In genomic region chr21:14864211-14865021, GRCh38 we compare ENCODE assay signal across 1 cellular context.
TF ChIP-seq lines count a peak whose summit lies in the region.

No MANE protein-coding gene starts in this region.

TF ChIP-seq in HepG2, 621 proteins besides CTCF, POLR2A, EP300 and RAD21 (continued from another document and continues in another):
- TF ChIP-seq PHB2 (IDR thresholded peaks at IDR 0.05; ENCODE audit: partially characterized antibody) (no peak), SYNCRIP (IDR thresholded peaks at IDR 0.05; ENCODE audit: insufficient read depth, low read depth, low read length) (no peak), XBP1 (CRISPR knock-in tag; IDR thresholded peaks at IDR 0.05) (0 out of 2 replicates have a peak, but pooled peaks have one; percentile 3), FOXP4 (CRISPR knock-in tag; IDR thresholded peaks at IDR 0.05) (no peak), SSRP1 (CRISPR knock-in tag; IDR thresholded peaks at IDR 0.05) (peak; percentile 49; the same call in 1 of the 2 replicates), FOSL2 (CRISPR knock-in tag; IDR thresholded peaks at IDR 0.05) (peak; percentile 62), ZNF549 (CRISPR knock-in tag; IDR thresholded peaks at IDR 0.05) (peak; percentile 12; the same call in 1 of the 2 replicates), SP1 (IDR thresholded peaks at IDR 0.05) (no peak), SP1 (CRISPR knock-in tag; IDR thresholded peaks at IDR 0.05) (no peak), ZXDC (CRISPR knock-in tag; IDR thresholded peaks at IDR 0.05) (no peak), ZNF451 (CRISPR knock-in tag; IDR thresholded peaks at IDR 0.05) (no peak), ZNF230 (CRISPR knock-in tag; IDR thresholded peaks at IDR 0.05) (peak; percentile 63; the same call in 1 of the 2 replicates), POLR2G (IDR thresholded peaks at IDR 0.05; ENCODE audit: low read depth, low read length) (no peak), ZNF296 (CRISPR knock-in tag; conservative IDR thresholded peaks at IDR 0.05) (0 out of 2 replicates have a peak, but pooled peaks have one; percentile 54), ZNF674 (CRISPR knock-in tag; IDR thresholded peaks at IDR 0.05; ENCODE audit: low read depth) (no peak), ZNF333 (CRISPR knock-in tag; IDR thresholded peaks at IDR 0.05; ENCODE audit: borderline replicate concordance) (no peak), RBM22 (optimal IDR thresholded peaks at IDR 0.05; ENCODE audit: low read length) (no peak), SRY (CRISPR knock-in tag; IDR thresholded peaks at IDR 0.05) (peak; percentile 27; the same call in 1 of the 2 replicates), MTA1 (CRISPR knock-in tag; IDR thresholded peaks at IDR 0.05; ENCODE audit: borderline replicate concordance) (0 out of 2 replicates have a peak, but pooled peaks have one; percentile 48), ZNF33A (CRISPR knock-in tag; IDR thresholded peaks at IDR 0.05; ENCODE audit: borderline replicate concordance) (no peak), ZNF75D (CRISPR knock-in tag; IDR thresholded peaks at IDR 0.05; ENCODE audit: borderline replicate concordance) (no peak), SALL2 (CRISPR knock-in tag; IDR thresholded peaks at IDR 0.05) (0 out of 2 replicates have a peak, but pooled peaks have one; percentile 22), ZBTB3 (CRISPR knock-in tag; IDR thresholded peaks at IDR 0.05; ENCODE audit: borderline replicate concordance, low read depth) (no peak), FOXP1 (IDR thresholded peaks at IDR 0.05) (no peak), FOXP1 (CRISPR knock-in tag; IDR thresholded peaks at IDR 0.05) (peak; percentile 7), NR2F1 (CRISPR knock-in tag; IDR thresholded peaks at IDR 0.05) (peak; percentile 7 to 63; a peak in 3 of 4 replicates), PHF20 (CRISPR knock-in tag; IDR thresholded peaks at IDR 0.05) (peak; percentile 24), ELK4 (CRISPR knock-in tag; IDR thresholded peaks at IDR 0.05; ENCODE audit: borderline replicate concordance) (no peak), IKZF1 (IDR thresholded peaks at IDR 0.05) (no peak), ZNF350 (CRISPR knock-in tag; IDR thresholded peaks at IDR 0.05; ENCODE audit: borderline replicate concordance, low read depth) (peak; percentile 78; the same call in 1 of the 2 replicates), PHF21A (CRISPR knock-in tag; IDR thresholded peaks at IDR 0.05) (peak; percentile 71; the same call in 1 of the 2 replicates), MIER3 (CRISPR knock-in tag; IDR thresholded peaks at IDR 0.05; ENCODE audit: borderline replicate concordance) (peak; percentile 35; the same call in 1 of the 2 replicates), FOXC1 (CRISPR knock-in tag; IDR thresholded peaks at IDR 0.05; ENCODE audit: borderline replicate concordance) (no peak)
- TF ChIP-seq, protein P1, sequence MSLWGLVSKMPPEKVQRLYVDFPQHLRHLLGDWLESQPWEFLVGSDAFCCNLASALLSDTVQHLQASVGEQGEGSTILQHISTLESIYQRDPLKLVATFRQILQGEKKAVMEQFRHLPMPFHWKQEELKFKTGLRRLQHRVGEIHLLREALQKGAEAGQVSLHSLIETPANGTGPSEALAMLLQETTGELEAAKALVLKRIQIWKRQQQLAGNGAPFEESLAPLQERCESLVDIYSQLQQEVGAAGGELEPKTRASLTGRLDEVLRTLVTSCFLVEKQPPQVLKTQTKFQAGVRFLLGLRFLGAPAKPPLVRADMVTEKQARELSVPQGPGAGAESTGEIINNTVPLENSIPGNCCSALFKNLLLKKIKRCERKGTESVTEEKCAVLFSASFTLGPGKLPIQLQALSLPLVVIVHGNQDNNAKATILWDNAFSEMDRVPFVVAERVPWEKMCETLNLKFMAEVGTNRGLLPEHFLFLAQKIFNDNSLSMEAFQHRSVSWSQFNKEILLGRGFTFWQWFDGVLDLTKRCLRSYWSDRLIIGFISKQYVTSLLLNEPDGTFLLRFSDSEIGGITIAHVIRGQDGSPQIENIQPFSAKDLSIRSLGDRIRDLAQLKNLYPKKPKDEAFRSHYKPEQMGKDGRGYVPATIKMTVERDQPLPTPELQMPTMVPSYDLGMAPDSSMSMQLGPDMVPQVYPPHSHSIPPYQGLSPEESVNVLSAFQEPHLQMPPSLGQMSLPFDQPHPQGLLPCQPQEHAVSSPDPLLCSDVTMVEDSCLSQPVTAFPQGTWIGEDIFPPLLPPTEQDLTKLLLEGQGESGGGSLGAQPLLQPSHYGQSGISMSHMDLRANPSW (CRISPR knock-in tag; IDR thresholded peaks at IDR 0.05; ENCODE audit: borderline replicate concordance): peak; percentile 73; the same call in 1 of the 2 replicates
- TF ChIP-seq, protein P2, sequence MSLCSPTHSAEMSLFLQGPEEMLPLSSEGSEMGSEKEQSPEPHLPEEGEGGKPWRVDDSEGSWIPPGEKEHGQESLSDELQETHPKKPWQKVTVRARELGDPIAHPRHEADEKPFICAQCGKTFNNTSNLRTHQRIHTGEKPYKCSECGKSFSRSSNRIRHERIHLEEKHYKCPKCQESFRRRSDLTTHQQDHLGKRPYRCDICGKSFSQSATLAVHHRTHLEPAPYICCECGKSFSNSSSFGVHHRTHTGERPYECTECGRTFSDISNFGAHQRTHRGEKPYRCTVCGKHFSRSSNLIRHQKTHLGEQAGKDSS (CRISPR knock-in tag; IDR thresholded peaks at IDR 0.05; ENCODE audit: borderline replicate concordance, low read depth): 0 out of 2 replicates have a peak, but pooled peaks have one; percentile 21
- TF ChIP-seq, protein P3, sequence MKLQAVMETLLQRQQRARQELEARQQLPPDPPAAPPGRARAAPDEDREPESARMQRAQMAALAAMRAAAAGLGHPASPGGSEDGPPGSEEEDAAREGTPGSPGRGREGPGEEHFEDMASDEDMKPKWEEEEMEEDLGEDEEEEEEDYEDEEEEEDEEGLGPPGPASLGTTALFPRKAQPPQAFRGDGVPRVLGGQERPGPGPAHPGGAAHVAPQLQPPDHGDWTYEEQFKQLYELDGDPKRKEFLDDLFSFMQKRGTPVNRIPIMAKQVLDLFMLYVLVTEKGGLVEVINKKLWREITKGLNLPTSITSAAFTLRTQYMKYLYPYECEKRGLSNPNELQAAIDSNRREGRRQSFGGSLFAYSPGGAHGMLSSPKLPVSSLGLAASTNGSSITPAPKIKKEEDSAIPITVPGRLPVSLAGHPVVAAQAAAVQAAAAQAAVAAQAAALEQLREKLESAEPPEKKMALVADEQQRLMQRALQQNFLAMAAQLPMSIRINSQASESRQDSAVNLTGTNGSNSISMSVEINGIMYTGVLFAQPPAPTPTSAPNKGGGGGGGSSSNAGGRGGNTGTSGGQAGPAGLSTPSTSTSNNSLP (IDR thresholded peaks at IDR 0.05; ENCODE audit: low read depth, low read length): peak; percentile 9; the same call in 1 of the 2 replicates
- TF ChIP-seq, protein P4, sequence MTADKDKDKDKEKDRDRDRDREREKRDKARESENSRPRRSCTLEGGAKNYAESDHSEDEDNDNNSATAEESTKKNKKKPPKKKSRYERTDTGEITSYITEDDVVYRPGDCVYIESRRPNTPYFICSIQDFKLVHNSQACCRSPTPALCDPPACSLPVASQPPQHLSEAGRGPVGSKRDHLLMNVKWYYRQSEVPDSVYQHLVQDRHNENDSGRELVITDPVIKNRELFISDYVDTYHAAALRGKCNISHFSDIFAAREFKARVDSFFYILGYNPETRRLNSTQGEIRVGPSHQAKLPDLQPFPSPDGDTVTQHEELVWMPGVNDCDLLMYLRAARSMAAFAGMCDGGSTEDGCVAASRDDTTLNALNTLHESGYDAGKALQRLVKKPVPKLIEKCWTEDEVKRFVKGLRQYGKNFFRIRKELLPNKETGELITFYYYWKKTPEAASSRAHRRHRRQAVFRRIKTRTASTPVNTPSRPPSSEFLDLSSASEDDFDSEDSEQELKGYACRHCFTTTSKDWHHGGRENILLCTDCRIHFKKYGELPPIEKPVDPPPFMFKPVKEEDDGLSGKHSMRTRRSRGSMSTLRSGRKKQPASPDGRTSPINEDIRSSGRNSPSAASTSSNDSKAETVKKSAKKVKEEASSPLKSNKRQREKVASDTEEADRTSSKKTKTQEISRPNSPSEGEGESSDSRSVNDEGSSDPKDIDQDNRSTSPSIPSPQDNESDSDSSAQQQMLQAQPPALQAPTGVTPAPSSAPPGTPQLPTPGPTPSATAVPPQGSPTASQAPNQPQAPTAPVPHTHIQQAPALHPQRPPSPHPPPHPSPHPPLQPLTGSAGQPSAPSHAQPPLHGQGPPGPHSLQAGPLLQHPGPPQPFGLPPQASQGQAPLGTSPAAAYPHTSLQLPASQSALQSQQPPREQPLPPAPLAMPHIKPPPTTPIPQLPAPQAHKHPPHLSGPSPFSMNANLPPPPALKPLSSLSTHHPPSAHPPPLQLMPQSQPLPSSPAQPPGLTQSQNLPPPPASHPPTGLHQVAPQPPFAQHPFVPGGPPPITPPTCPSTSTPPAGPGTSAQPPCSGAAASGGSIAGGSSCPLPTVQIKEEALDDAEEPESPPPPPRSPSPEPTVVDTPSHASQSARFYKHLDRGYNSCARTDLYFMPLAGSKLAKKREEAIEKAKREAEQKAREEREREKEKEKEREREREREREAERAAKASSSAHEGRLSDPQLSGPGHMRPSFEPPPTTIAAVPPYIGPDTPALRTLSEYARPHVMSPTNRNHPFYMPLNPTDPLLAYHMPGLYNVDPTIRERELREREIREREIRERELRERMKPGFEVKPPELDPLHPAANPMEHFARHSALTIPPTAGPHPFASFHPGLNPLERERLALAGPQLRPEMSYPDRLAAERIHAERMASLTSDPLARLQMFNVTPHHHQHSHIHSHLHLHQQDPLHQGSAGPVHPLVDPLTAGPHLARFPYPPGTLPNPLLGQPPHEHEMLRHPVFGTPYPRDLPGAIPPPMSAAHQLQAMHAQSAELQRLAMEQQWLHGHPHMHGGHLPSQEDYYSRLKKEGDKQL (CRISPR knock-in tag; IDR thresholded peaks at IDR 0.05; ENCODE audit: low read depth): no peak
- TF ChIP-seq, protein P5, sequence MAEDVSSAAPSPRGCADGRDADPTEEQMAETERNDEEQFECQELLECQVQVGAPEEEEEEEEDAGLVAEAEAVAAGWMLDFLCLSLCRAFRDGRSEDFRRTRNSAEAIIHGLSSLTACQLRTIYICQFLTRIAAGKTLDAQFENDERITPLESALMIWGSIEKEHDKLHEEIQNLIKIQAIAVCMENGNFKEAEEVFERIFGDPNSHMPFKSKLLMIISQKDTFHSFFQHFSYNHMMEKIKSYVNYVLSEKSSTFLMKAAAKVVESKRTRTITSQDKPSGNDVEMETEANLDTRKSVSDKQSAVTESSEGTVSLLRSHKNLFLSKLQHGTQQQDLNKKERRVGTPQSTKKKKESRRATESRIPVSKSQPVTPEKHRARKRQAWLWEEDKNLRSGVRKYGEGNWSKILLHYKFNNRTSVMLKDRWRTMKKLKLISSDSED (CRISPR knock-in tag; IDR thresholded peaks at IDR 0.05): no peak
- TF ChIP-seq, protein P6, sequence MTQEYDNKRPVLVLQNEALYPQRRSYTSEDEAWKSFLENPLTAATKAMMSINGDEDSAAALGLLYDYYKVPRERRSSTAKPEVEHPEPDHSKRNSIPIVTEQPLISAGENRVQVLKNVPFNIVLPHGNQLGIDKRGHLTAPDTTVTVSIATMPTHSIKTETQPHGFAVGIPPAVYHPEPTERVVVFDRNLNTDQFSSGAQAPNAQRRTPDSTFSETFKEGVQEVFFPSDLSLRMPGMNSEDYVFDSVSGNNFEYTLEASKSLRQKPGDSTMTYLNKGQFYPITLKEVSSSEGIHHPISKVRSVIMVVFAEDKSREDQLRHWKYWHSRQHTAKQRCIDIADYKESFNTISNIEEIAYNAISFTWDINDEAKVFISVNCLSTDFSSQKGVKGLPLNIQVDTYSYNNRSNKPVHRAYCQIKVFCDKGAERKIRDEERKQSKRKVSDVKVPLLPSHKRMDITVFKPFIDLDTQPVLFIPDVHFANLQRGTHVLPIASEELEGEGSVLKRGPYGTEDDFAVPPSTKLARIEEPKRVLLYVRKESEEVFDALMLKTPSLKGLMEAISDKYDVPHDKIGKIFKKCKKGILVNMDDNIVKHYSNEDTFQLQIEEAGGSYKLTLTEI (CRISPR knock-in tag; conservative IDR thresholded peaks at IDR 0.05): no peak
